Comparison of ENCODE assay signal across 23 cellular contexts in genomic region chr2:238145851-238146250, GRCh38. TPM values are rescaled to one million over a fixed set of nuclear protein-coding genes. Genes with fewer than 3 reads are reported as not detected.
DNase-seq lines count a peak whose midpoint lies in the region; ATAC-seq, FAIRE-seq and TF ChIP-seq lines count a peak whose summit lies in the region.
"Had no signal": no experiment of that assay in that cellular context is flagged by ENCODE, and none has a peak within 500 bp of the region (broad histone marks: within the 10 kb centered on the region; RNA-seq: fewer than 3 reads in every experiment).

No MANE protein-coding gene starts in this region.

- no peak overlapping the region for H3K9ac ChIP-seq in K562 (ENCODE audit: insufficient read depth in 1 of 2, low read depth in 2 of 2, low read length in 2 of 2)

- H3K27ac Mint-ChIP-seq in Calu3 (ENCODE audit: unreplicated experiment) (no peak overlapping the region), CD14-positive monocyte (no peak overlapping the region)
- no peak overlapping the region for H3K27ac Mint-ChIP-seq in activated T-helper 2 cell treated with anti-CD3 and anti-CD28 coated beads, Interferon-gamma antibody, Interleukin-2, Interleukin-4, amounts not matched to agents 10 μg/mL and 5 μg/mL and 100 μg/mL, durations not matched to agents 14 hours and 24 hours and 36 hours

- peaks cover 0 to under 1% of the 10 kb centered on the region in 2 experiments; a peak in 2 of 5 replicates for H3K27me3 ChIP-seq in K562 (ENCODE audit: control insufficient read depth in 2 of 2, insufficient read depth in 2 of 2, low read length in 2 of 2)
- H3K27me3 ChIP-seq in psoas muscle (ENCODE audit: insufficient read depth in 3 of 3, low read length in 2 of 3), result no peaks in the 10 kb centered on the region

- no peaks in the 10 kb centered on the region for H3K79me2 ChIP-seq in K562 (ENCODE audit: control insufficient read depth, insufficient read depth, low read length)

- CTCF ChIA-PET in Calu3 (lab: Charles Lee), result no interaction called here
- CTCF ChIA-PET in K562 (lab: Yijun Ruan, JAX; ENCODE audit: low intra/inter-chr PET ratio), result no interaction called here

- H3K4me2 ChIP-seq in K562 (ENCODE audit: insufficient read depth, low read length), result no peak overlapping the region

- H3K9me1 ChIP-seq in K562 (ENCODE audit: control insufficient read depth, insufficient read depth, low read length), result no peaks in the 10 kb centered on the region

- 35% methylated on average over 7 of the region's 12 CpGs for WGBS in K562 (ENCODE audit: insufficient coverage, low coverage, missing lambda C conversion rate)
- WGBS in psoas muscle, 3 donors, result 75 to 81% (median 80%) methylated on average over 12 of the region's 12 CpGs

- no peaks in the 10 kb centered on the region for H3K9me3 ChIP-seq in K562 (replicated peaks; ENCODE audit: control insufficient read depth, insufficient read depth, low read depth, low read length)
- no peaks in the 10 kb centered on the region for H3K9me3 ChIP-seq in psoas muscle

- TF ChIP-seq EP300 in K562 (IDR thresholded peaks at IDR 0.05; ENCODE audit: low read length), result no peak

- H3K27ac ChIP-seq in K562 (ENCODE audit: extremely low read depth, low read depth, low read length) (no peak overlapping the region), psoas muscle (peak overlapping the region; percentile 99)

- POLR2A ChIA-PET in K562 (lab: Yijun Ruan, JAX), result no interaction called here

- no peak for TF ChIP-seq POLR2A in K562 (conservative IDR thresholded peaks at IDR 0.05)

- no peak for TF ChIP-seq CTCF in Calu3 (IDR thresholded peaks at IDR 0.05; ENCODE audit: unreplicated experiment)
- TF ChIP-seq CTCF in K562 (IDR thresholded peaks at IDR 0.05 in 2 of 3, conservative IDR thresholded peaks at IDR 0.05 in 1 of 3; ENCODE audit: insufficient read depth in 2 of 3, low read depth in 1 of 3, low read length in 3 of 3), result no peak
- no peak for TF ChIP-seq CTCF in psoas muscle (IDR thresholded peaks at IDR 0.05)
- TF ChIP-seq CTCF in CD14-positive monocyte (IDR thresholded peaks at IDR 0.05), result no peak

- H3K27me3 Mint-ChIP-seq in Calu3 (ENCODE audit: unreplicated experiment) (no peaks in the 10 kb centered on the region), CD14-positive monocyte (ENCODE audit: low read depth in 3 of 3) (peaks cover 0 to 3% (median 0%) of the 10 kb centered on the region in 3 donors)
- H3K27me3 Mint-ChIP-seq in activated T-helper 2 cell treated with anti-CD3 and anti-CD28 coated beads, Interferon-gamma antibody, Interleukin-2, Interleukin-4, amounts not matched to agents 10 μg/mL and 5 μg/mL and 100 μg/mL, durations not matched to agents 14 hours and 24 hours and 36 hours (ENCODE audit: low read depth), result no peaks in the 10 kb centered on the region
- H3K27me3 Mint-ChIP-seq: CD8-positive, alpha-beta memory T cell had no signal

- FAIRE-seq in K562 (lab: Jason Lieb, UNC), result no peak
- FAIRE-seq: D721Med had no signal

- H3K4me1 Mint-ChIP-seq in Calu3 (ENCODE audit: low read depth, unreplicated experiment) (peaks cover 28% of the 10 kb centered on the region), CD14-positive monocyte (peaks cover 23% of the 10 kb centered on the region)
- H3K4me1 Mint-ChIP-seq in activated T-helper 2 cell treated with anti-CD3 and anti-CD28 coated beads, Interferon-gamma antibody, Interleukin-2, Interleukin-4, amounts not matched to agents 10 μg/mL and 5 μg/mL and 100 μg/mL, durations not matched to agents 14 hours and 24 hours and 36 hours (ENCODE audit: low read depth), result no peaks in the 10 kb centered on the region

- intact Hi-C loops in Calu3 (cut with micrococcal nuclease; ENCODE audit: unreplicated experiment) (no loop called here), K562 (cut with micrococcal nuclease) (no loop called here), psoas muscle (cut with DNase I) (loop anchor here in 1 of 2 donors (10.0 kb wide), 1 partner anchor 241 kb away; no protein-coding TSS in a partner anchor), CD14-positive monocyte (cut with micrococcal nuclease) (no loop called here)
- intact Hi-C loops in activated T-helper 2 cell treated with anti-CD3 and anti-CD28 coated beads, Interferon-gamma antibody, Interleukin-2, Interleukin-4, amounts not matched to agents 10 μg/mL and 5 μg/mL and 100 μg/mL, durations not matched to agents 14 hours and 24 hours and 36 hours (cut with micrococcal nuclease), result no loop called here

- in situ Hi-C loops in K562 (cut with MboI), result no loop called here

- no peaks in the 10 kb centered on the region for H4K20me1 ChIP-seq in K562 (replicated peaks; ENCODE audit: control insufficient read depth, insufficient read depth, low read length)

- no TSS peak for BruUV-seq in Calu3 (replicated peaks; lab: Mats Ljungman, UMichigan)
- BruUV-seq in K562 (replicated peaks; lab: Mats Ljungman, UMichigan), result no TSS peak

- DNase-seq in Calu3 (peak; percentile 58), LoVo (ENCODE audit: low spot score) (peak; percentile 55), K562 (ENCODE audit: extremely low read depth in 1 of 4, low spot score in 3 of 4) (peak in 1 of 4 experiments; percentile 35), psoas muscle (peak; percentile 58 to 78), CD14-positive monocyte (ENCODE audit: low spot score) (no peak), ureter (ENCODE audit: low spot score) (no peak), NCI-H2227 treated with DMSO at 0.1 percent for 48 hours (lab: John Stamatoyannopoulos, UW) (no peak)
- no peak for DNase-seq in activated T-helper 2 cell treated with anti-CD3 and anti-CD28 coated beads, Interferon-gamma antibody, Interleukin-2, Interleukin-4, amounts not matched to agents 10 μg/mL and 5 μg/mL and 100 μg/mL, durations not matched to agents 14 hours and 24 hours and 36 hours (ENCODE audit: low spot score)
- DNase-seq: ACHN; C1 segment of cervical spinal cord; CD8-positive, alpha-beta memory T cell; DMS79; H7; KG1; NCI-H1105; NCI-H1694; NCI-H2081; NCI-H2171 treated with DMSO at 0.1 percent for 48 hours; NCI-H446; NCI-H526; Right ventricle myocardium superior had no signal

- H3K9me3 Mint-ChIP-seq in Calu3 (ENCODE audit: low read depth, unreplicated experiment) (no peaks in the 10 kb centered on the region), CD14-positive monocyte (peaks cover 0 to 4% (median 0%) of the 10 kb centered on the region in 7 donors)
- H3K9me3 Mint-ChIP-seq in activated T-helper 2 cell treated with anti-CD3 and anti-CD28 coated beads, Interferon-gamma antibody, Interleukin-2, Interleukin-4, amounts not matched to agents 10 μg/mL and 5 μg/mL and 100 μg/mL, durations not matched to agents 14 hours and 24 hours and 36 hours, result no peaks in the 10 kb centered on the region
- H3K9me3 Mint-ChIP-seq: CD8-positive, alpha-beta memory T cell had no signal

- ATAC-seq in K562 (peak; percentile 25; the same call in 1 of the 3 replicates), psoas muscle (peak in 1 of 4 donors; percentile 19)

- TF ChIP-seq RAD21 in K562 (CRISPR knock-in tag; conservative IDR thresholded peaks at IDR 0.05 in 1 of 2, IDR thresholded peaks at IDR 0.05 in 1 of 2), result no peak

- H3K36me3 Mint-ChIP-seq in Calu3 (ENCODE audit: insufficient read depth, unreplicated experiment) (peaks cover 10% of the 10 kb centered on the region), CD14-positive monocyte (no peaks in the 10 kb centered on the region)
- no peaks in the 10 kb centered on the region for H3K36me3 Mint-ChIP-seq in activated T-helper 2 cell treated with anti-CD3 and anti-CD28 coated beads, Interferon-gamma antibody, Interleukin-2, Interleukin-4, amounts not matched to agents 10 μg/mL and 5 μg/mL and 100 μg/mL, durations not matched to agents 14 hours and 24 hours and 36 hours (ENCODE audit: low read depth)
- H3K36me3 Mint-ChIP-seq: CD8-positive, alpha-beta memory T cell had no signal

- H3K4me1 ChIP-seq in K562 (replicated peaks in 1 of 2; ENCODE audit: control insufficient read depth in 2 of 2, insufficient read depth in 2 of 2, low read length in 2 of 2) (peaks cover 0 to 49% of the 10 kb centered on the region in 2 experiments; a peak in 4 of 5 replicates), psoas muscle (peaks cover 51% of the 10 kb centered on the region)

- H3K4me3 ChIP-seq in K562, result no peak overlapping the region
- no peak overlapping the region for H3K4me3 ChIP-seq in psoas muscle

- H3K4me3 Mint-ChIP-seq in Calu3 (ENCODE audit: low read depth, unreplicated experiment), result no peak overlapping the region
- no peak overlapping the region for H3K4me3 Mint-ChIP-seq in CD14-positive monocyte
- H3K4me3 Mint-ChIP-seq in activated T-helper 2 cell treated with anti-CD3 and anti-CD28 coated beads, Interferon-gamma antibody, Interleukin-2, Interleukin-4, amounts not matched to agents 10 μg/mL and 5 μg/mL and 100 μg/mL, durations not matched to agents 14 hours and 24 hours and 36 hours (ENCODE audit: low read depth), result no peak overlapping the region
- H3K4me3 Mint-ChIP-seq: CD8-positive, alpha-beta memory T cell had no signal

- H2AFZ ChIP-seq in K562 (ENCODE audit: low read depth, low read length), result no peak overlapping the region

- H3K36me3 ChIP-seq in K562 (ENCODE audit: control insufficient read depth, insufficient read depth, low read length) (no peaks in the 10 kb centered on the region), psoas muscle (ENCODE audit: insufficient read depth in 1 of 2, low read depth in 1 of 2) (peaks cover 0 to 61% of the 10 kb centered on the region in 2 donors)

RNA-seq across cellular contexts. Expression of gene KLHL30, which starts 7.4 kb away (rescaled TPM):
- total RNA-seq in Calu3 (2022) (0.64 and 1.3 TPM in 2 replicates), K562 (2014; rRNA removed) (not detected in 2 replicates), K562 (2014; rRNA removed; fragmentation: Illumina TruSeq; extraction: Trizol) (not detected in 2 replicates), K562 (2015; rRNA removed; fragmentation: Illumina TruSeq; extraction: Trizol) (not detected in 2 replicates), K562 (2021) (0.04 TPM in 1 of 2 replicates, not detected in the other), psoas muscle (100 to 1,000 TPM in 3 of 4 donors, 10 to 100 TPM in 1; 82.1 to 175 (median 153) TPM), ureter (2.2 TPM)
- 0.21 TPM in 1 of 2 replicates, not detected in the other for total RNA-seq in K562 (2011; cell fraction: chromatin; rRNA removed; ENCODE audit: low replicate concordance)
- 0.53 and 0.67 TPM in 2 replicates for total RNA-seq in K562 (2011; cell fraction: nucleolus; rRNA removed)
- 0.07 TPM in 1 of 2 replicates, not detected in the other for total RNA-seq in K562 (2011; cell fraction: nucleoplasm; rRNA removed)
- polyA plus RNA-seq in K562 (2011; rRNA removed) (0.03 TPM in 1 of 2 replicates, not detected in the other), K562 (2014; fragmentation: Illumina TruSeq; extraction: Trizol) (not detected in 2 replicates), K562 (2014; fragmentation: Nextera tagmentation; extraction: Ambion mirVana) (not detected), K562 (2014; rRNA removed) (not detected in 2 replicates), psoas muscle (100 to 1,000 TPM in 1 of 3 donors, 10 to 100 TPM in 2; 67.7 to 121 (median 91.7) TPM), CD14-positive monocyte (under 1 TPM in 1 of 2 donors, not detected in 1; 0.14 TPM)
- 0.09 TPM in 1 of 2 replicates, not detected in the other for polyA plus RNA-seq in K562 (2011; cell fraction: cytosol; rRNA removed)
- 0.07 and 0.09 TPM in 2 replicates for polyA plus RNA-seq in K562 (2011; cell fraction: nucleus; rRNA removed)
- polyA plus RNA-seq in K562 (2012), result 0.03 and 0.06 TPM in 2 replicates
- not detected in 2 replicates for polyA minus RNA-seq in K562 (2011; rRNA and poly(A)+ RNA removed)
- polyA minus RNA-seq in K562 (2011; cell fraction: cytosol; rRNA and poly(A)+ RNA removed), result not detected in 2 replicates
- 0.11 and 0.13 TPM in 2 replicates for polyA minus RNA-seq in K562 (2011; cell fraction: nucleus; rRNA and poly(A)+ RNA removed)
- not detected in 2 replicates for total RNA-seq in activated T-helper 2 cell treated with anti-CD3 and anti-CD28 coated beads, Interferon-gamma antibody, Interleukin-2, Interleukin-4, amounts not matched to agents 10 μg/mL and 5 μg/mL and 100 μg/mL, durations not matched to agents 14 hours and 24 hours and 36 hours
- total RNA-seq: CD8-positive, alpha-beta memory T cell; SK-MEL-5 had no signal
- polyA plus RNA-seq: CD8-positive, alpha-beta memory T cell had no signal

RNA-seq across cellular contexts. Expression of gene ERFE, which starts 12.9 kb away (rescaled TPM):
- total RNA-seq in Calu3 (2022) (2.4 and 4.0 TPM in 2 replicates), K562 (2014; rRNA removed) (4.1 and 5.8 TPM in 2 replicates), K562 (2014; rRNA removed; fragmentation: Illumina TruSeq; extraction: Trizol) (2.5 and 3.7 TPM in 2 replicates), K562 (2015; rRNA removed; fragmentation: Illumina TruSeq; extraction: Trizol) (1.0 and 1.1 TPM in 2 replicates), K562 (2021) (6.5 and 6.7 TPM in 2 replicates), psoas muscle (10 to 100 TPM in 1 of 4 donors, 1 to 10 TPM in 3; 1.8 to 18.2 (median 4.5) TPM), ureter (1.8 TPM)
- total RNA-seq in K562 (2011; cell fraction: chromatin; rRNA removed; ENCODE audit: low replicate concordance), result 6.9 and 19.3 TPM in 2 replicates
- 14.7 and 17.0 TPM in 2 replicates for total RNA-seq in K562 (2011; cell fraction: nucleolus; rRNA removed)
- 9.9 and 10.2 TPM in 2 replicates for total RNA-seq in K562 (2011; cell fraction: nucleoplasm; rRNA removed)
- polyA plus RNA-seq in K562 (2011; rRNA removed) (2.5 and 3.1 TPM in 2 replicates), K562 (2014; fragmentation: Illumina TruSeq; extraction: Trizol) (5.2 and 5.4 TPM in 2 replicates), K562 (2014; fragmentation: Nextera tagmentation; extraction: Ambion mirVana) (1 to 10 TPM in 1 of 2 experiments, under 1 TPM in 1; 0.55 to 1.1 TPM), K562 (2014; rRNA removed) (7.1 and 8.2 TPM in 2 replicates), psoas muscle (10 to 100 TPM in 1 of 3 donors, 1 to 10 TPM in 2; 1.4 to 15.4 (median 1.7) TPM), CD14-positive monocyte (not detected)
- polyA plus RNA-seq in K562 (2011; cell fraction: cytosol; rRNA removed), result 2.4 and 5.0 TPM in 2 replicates
- polyA plus RNA-seq in K562 (2011; cell fraction: nucleus; rRNA removed), result 7.7 and 15.1 TPM in 2 replicates
- polyA plus RNA-seq in K562 (2012), result 2.7 and 20.8 TPM in 2 replicates
- 0.18 and 0.35 TPM in 2 replicates for polyA minus RNA-seq in K562 (2011; rRNA and poly(A)+ RNA removed)
- 1.0 TPM in 1 of 2 replicates, not detected in the other for polyA minus RNA-seq in K562 (2011; cell fraction: cytosol; rRNA and poly(A)+ RNA removed)
- polyA minus RNA-seq in K562 (2011; cell fraction: nucleus; rRNA and poly(A)+ RNA removed), result 1.9 and 3.0 TPM in 2 replicates
- 0.46 and 1.1 TPM in 2 replicates for total RNA-seq in activated T-helper 2 cell treated with anti-CD3 and anti-CD28 coated beads, Interferon-gamma antibody, Interleukin-2, Interleukin-4, amounts not matched to agents 10 μg/mL and 5 μg/mL and 100 μg/mL, durations not matched to agents 14 hours and 24 hours and 36 hours
- total RNA-seq: Right ventricle myocardium superior had no signal
- polyA plus RNA-seq: CD8-positive, alpha-beta memory T cell had no signal

RNA-seq across cellular contexts. Expression of gene ESPNL, which starts 45.7 kb away (rescaled TPM):
- 0.19 and 0.61 TPM in 2 replicates for total RNA-seq in Calu3 (2022)
- 0.30 TPM in 1 of 2 replicates, not detected in the other for total RNA-seq in K562 (2011; cell fraction: chromatin; rRNA removed; ENCODE audit: low replicate concordance)
- total RNA-seq in K562 (2011; cell fraction: nucleolus; rRNA removed), result 0.26 and 0.33 TPM in 2 replicates
- 0.07 TPM in 1 of 2 replicates, not detected in the other for total RNA-seq in K562 (2011; cell fraction: nucleoplasm; rRNA removed)
- 0.04 and 0.09 TPM in 2 replicates for total RNA-seq in K562 (2014; rRNA removed)
- total RNA-seq in K562 (2014; rRNA removed; fragmentation: Illumina TruSeq; extraction: Trizol), result not detected in 2 replicates
- 0.04 TPM in 2 replicates for total RNA-seq in K562 (2015; rRNA removed; fragmentation: Illumina TruSeq; extraction: Trizol)
- 0.04 and 0.09 TPM in 2 replicates for total RNA-seq in K562 (2021)
- 0.04 and 0.07 TPM in 2 replicates for polyA plus RNA-seq in K562 (2011; rRNA removed)
- polyA plus RNA-seq in K562 (2011; cell fraction: cytosol; rRNA removed), result 0.13 and 0.30 TPM in 2 replicates
- polyA plus RNA-seq in K562 (2011; cell fraction: nucleus; rRNA removed), result 0.28 and 0.55 TPM in 2 replicates
- polyA plus RNA-seq in K562 (2012), result 0.06 and 0.10 TPM in 2 replicates
- polyA plus RNA-seq in K562 (2014; fragmentation: Illumina TruSeq; extraction: Trizol), result 0.03 and 0.08 TPM in 2 replicates
- not detected for polyA plus RNA-seq in K562 (2014; fragmentation: Nextera tagmentation; extraction: Ambion mirVana)
- 0.05 TPM in 1 of 2 replicates, not detected in the other for polyA plus RNA-seq in K562 (2014; rRNA removed)
- polyA minus RNA-seq in K562 (2011; rRNA and poly(A)+ RNA removed), result not detected in 2 replicates
- polyA minus RNA-seq in K562 (2011; cell fraction: cytosol; rRNA and poly(A)+ RNA removed), result not detected in 2 replicates
- 0.44 and 0.94 TPM in 2 replicates for polyA minus RNA-seq in K562 (2011; cell fraction: nucleus; rRNA and poly(A)+ RNA removed)
- under 1 TPM in 3 of 4 donors, not detected in 1; 0.17 to 0.32 (median 0.22) TPM for total RNA-seq in psoas muscle
- under 1 TPM; 0.04 to 0.14 (median 0.12) TPM for polyA plus RNA-seq in psoas muscle
- not detected for polyA plus RNA-seq in CD14-positive monocyte
- 2.4 TPM for total RNA-seq in ureter
- 0.07 and 0.14 TPM in 2 replicates for total RNA-seq in activated T-helper 2 cell treated with anti-CD3 and anti-CD28 coated beads, Interferon-gamma antibody, Interleukin-2, Interleukin-4, amounts not matched to agents 10 μg/mL and 5 μg/mL and 100 μg/mL, durations not matched to agents 14 hours and 24 hours and 36 hours
- total RNA-seq: CD8-positive, alpha-beta memory T cell; Right ventricle myocardium superior had no signal
- polyA plus RNA-seq: CD8-positive, alpha-beta memory T cell had no signal

RNA-seq across cellular contexts. Expression of gene ILKAP, which starts 57.6 kb away (rescaled TPM):
- total RNA-seq in Calu3 (2022) (51.3 and 55.4 TPM in 2 replicates), K562 (2014; rRNA removed) (20.6 and 25.5 TPM in 2 replicates), K562 (2014; rRNA removed; fragmentation: Illumina TruSeq; extraction: Trizol) (19.4 and 20.7 TPM in 2 replicates), K562 (2015; rRNA removed; fragmentation: Illumina TruSeq; extraction: Trizol) (17.8 and 18.8 TPM in 2 replicates), K562 (2021) (29.4 and 31.8 TPM in 2 replicates), psoas muscle (10 to 100 TPM; 31.8 to 43.8 (median 39.3) TPM), ureter (67.4 TPM)
- 68.1 and 109 TPM in 2 replicates for total RNA-seq in K562 (2011; cell fraction: chromatin; rRNA removed; ENCODE audit: low replicate concordance)
- total RNA-seq in K562 (2011; cell fraction: nucleolus; rRNA removed), result 43.0 and 45.2 TPM in 2 replicates
- 64.3 and 84.1 TPM in 2 replicates for total RNA-seq in K562 (2011; cell fraction: nucleoplasm; rRNA removed)
- polyA plus RNA-seq in K562 (2011; rRNA removed) (25.1 and 31.7 TPM in 2 replicates), K562 (2014; fragmentation: Illumina TruSeq; extraction: Trizol) (24.8 and 25.0 TPM in 2 replicates), K562 (2014; fragmentation: Nextera tagmentation; extraction: Ambion mirVana) (1 to 10 TPM; 3.1 to 5.6 TPM), K562 (2014; rRNA removed) (43.9 and 46.7 TPM in 2 replicates), psoas muscle (10 to 100 TPM; 55.2 to 66.6 (median 58.4) TPM), CD14-positive monocyte (10 to 100 TPM; 23.2 to 29.3 TPM)
- 17.5 and 18.4 TPM in 2 replicates for polyA plus RNA-seq in K562 (2011; cell fraction: cytosol; rRNA removed)
- 63.8 and 66.9 TPM in 2 replicates for polyA plus RNA-seq in K562 (2011; cell fraction: nucleus; rRNA removed)
- 23.4 and 24.4 TPM in 2 replicates for polyA plus RNA-seq in K562 (2012)
- polyA minus RNA-seq in K562 (2011; rRNA and poly(A)+ RNA removed), result 25.0 and 25.6 TPM in 2 replicates
- polyA minus RNA-seq in K562 (2011; cell fraction: cytosol; rRNA and poly(A)+ RNA removed), result 11.1 and 12.0 TPM in 2 replicates
- 19.9 and 24.2 TPM in 2 replicates for polyA minus RNA-seq in K562 (2011; cell fraction: nucleus; rRNA and poly(A)+ RNA removed)
- total RNA-seq in activated T-helper 2 cell treated with anti-CD3 and anti-CD28 coated beads, Interferon-gamma antibody, Interleukin-2, Interleukin-4, amounts not matched to agents 10 μg/mL and 5 μg/mL and 100 μg/mL, durations not matched to agents 14 hours and 24 hours and 36 hours, result 67.1 and 71.3 TPM in 2 replicates

Comparison
In these comparisons a context has a peak if more than half of its experiments do, and no peak if none do; other contexts are left out.
1. DNase-seq: peak in Calu3 (single experiment), LoVo (single experiment) and psoas muscle (2 of 2); none in CD14-positive monocyte (single experiment), ureter (single experiment), NCI-H2227 treated with DMSO at 0.1 percent for 48 hours (single experiment) and activated T-helper 2 cell treated with anti-CD3 and anti-CD28 coated beads, Interferon-gamma antibody, Interleukin-2, Interleukin-4, amounts not matched to agents 10 μg/mL and 5 μg/mL and 100 μg/mL, durations not matched to agents 14 hours and 24 hours and 36 hours (single experiment).
2. RNA of gene KLHL30, which starts 7.4 kb away (total RNA-seq): 82.1 to 175 TPM in psoas muscle; 2.2 TPM in ureter (single experiment), 0.64 to 1.3 TPM in Calu3, 0.04 to 0.67 TPM in K562 and not detected in activated T-helper 2 cell treated with anti-CD3 and anti-CD28 coated beads, Interferon-gamma antibody, Interleukin-2, Interleukin-4, amounts not matched to agents 10 μg/mL and 5 μg/mL and 100 μg/mL, durations not matched to agents 14 hours and 24 hours and 36 hours; every median in the first group is over 10 times any median in the second.